8 cellular contexts compared by ENCODE assay signal in the genomic region with DNA sequence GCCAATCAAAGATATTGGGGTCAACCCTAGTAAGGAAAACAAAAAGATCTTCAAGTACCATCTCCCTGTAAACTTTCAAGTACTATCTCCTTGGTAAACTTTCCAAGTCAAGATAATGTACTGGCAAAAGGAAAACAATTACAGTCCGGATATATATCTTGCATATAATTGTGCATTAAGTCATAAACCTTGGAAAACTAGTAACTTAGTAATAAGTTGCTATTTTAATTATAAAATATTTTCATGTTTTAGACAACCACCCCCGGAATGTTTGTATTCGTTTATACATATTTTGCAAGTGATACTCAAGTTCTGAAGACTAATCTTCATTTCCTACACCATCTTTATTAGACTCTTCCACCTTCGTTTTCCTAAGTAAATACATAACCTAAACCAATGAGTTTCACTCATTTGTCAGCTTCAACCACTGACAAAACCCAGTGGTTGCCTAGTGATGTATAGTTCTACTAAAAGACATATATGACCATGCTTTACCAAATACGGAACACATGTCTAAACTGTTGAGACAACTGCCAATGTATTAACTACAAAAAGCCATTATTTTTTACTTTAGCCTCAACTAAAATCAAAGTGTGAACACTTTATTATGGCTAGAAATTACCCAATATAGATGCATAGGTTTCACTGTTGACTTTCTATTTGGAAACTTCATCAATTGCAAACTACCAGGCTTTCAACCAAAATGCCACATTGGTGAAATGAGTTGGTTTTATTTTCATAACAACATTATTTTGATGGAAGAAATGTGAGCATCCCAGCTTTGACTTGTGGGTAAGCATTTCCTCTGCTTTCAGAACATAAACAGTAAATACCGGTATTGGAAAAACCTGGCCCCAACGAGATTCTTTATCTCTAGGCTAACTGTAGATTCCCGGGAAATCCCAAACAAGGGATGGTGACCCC. TPM values are rescaled to one million over a fixed set of nuclear protein-coding genes. Genes with fewer than 3 reads are reported as not detected.
DNase-seq lines count a peak whose midpoint lies in the region; ATAC-seq and FAIRE-seq lines count a peak whose summit lies in the region.

No MANE protein-coding gene starts in this region.

- intact Hi-C loops in activated T-helper 1 cell treated with anti-CD3 and anti-CD28 coated beads, Interleukin-12 subunit alpha, Interleukin-12 subunit beta, Interleukin-2, Interleukin-4 antibody, amounts not matched to agents 30 ng/mL and 10 ng/mL and 1 ng/mL, durations not matched to agents 14 hours and 24 hours and 36 hours (cut with micrococcal nuclease) = loop anchor here (1.0 to 10.0 kb wide), 11 partner anchors 10 to 1016 kb away; a partner anchor contains a TSS

- DNase-seq in NOMO-1 treated with DMSO at 0.1 percent for 48 hours (lab: John Stamatoyannopoulos, UW; ENCODE audit: unreplicated experiment) (peak; percentile 5), NOMO-1 treated with dmso at 0.1 percent for 144 hours (lab: John Stamatoyannopoulos, UW; ENCODE audit: unreplicated experiment) (no peak), substantia nigra (lab: John Stamatoyannopoulos, UW) (no peak), NCI-H1930 (lab: John Stamatoyannopoulos, UW) (no peak), AG20443 (ENCODE audit: low spot score) (no peak)
- no peak for DNase-seq in activated T-helper 1 cell treated with anti-CD3 and anti-CD28 coated beads, Interleukin-12 subunit alpha, Interleukin-12 subunit beta, Interleukin-2, Interleukin-4 antibody, amounts not matched to agents 30 ng/mL and 10 ng/mL and 1 ng/mL, durations not matched to agents 14 hours and 24 hours and 36 hours (ENCODE audit: low spot score)

- H3K27ac ChIP-seq in substantia nigra (ENCODE audit: low read depth, low read length, poor library complexity, severe bottlenecking) = peak overlapping the region; percentile 94

- peaks cover 22% of the 10 kb centered on the region for H3K4me1 Mint-ChIP-seq in activated T-helper 1 cell treated with anti-CD3 and anti-CD28 coated beads, Interleukin-12 subunit alpha, Interleukin-12 subunit beta, Interleukin-2, Interleukin-4 antibody, amounts not matched to agents 30 ng/mL and 10 ng/mL and 1 ng/mL, durations not matched to agents 14 hours and 24 hours and 36 hours (ENCODE audit: low read depth)

- H3K27ac Mint-ChIP-seq in activated T-helper 1 cell treated with anti-CD3 and anti-CD28 coated beads, Interleukin-12 subunit alpha, Interleukin-12 subunit beta, Interleukin-2, Interleukin-4 antibody, amounts not matched to agents 30 ng/mL and 10 ng/mL and 1 ng/mL, durations not matched to agents 14 hours and 24 hours and 36 hours = peak overlapping the region; percentile 99

- no peak for ATAC-seq in GM18502 (IDR thresholded peaks at IDR 0.05; ENCODE audit: poor library complexity, unreplicated experiment)

- peaks cover 3% of the 10 kb centered on the region for H3K36me3 Mint-ChIP-seq in activated T-helper 1 cell treated with anti-CD3 and anti-CD28 coated beads, Interleukin-12 subunit alpha, Interleukin-12 subunit beta, Interleukin-2, Interleukin-4 antibody, amounts not matched to agents 30 ng/mL and 10 ng/mL and 1 ng/mL, durations not matched to agents 14 hours and 24 hours and 36 hours (ENCODE audit: low read depth)

- FAIRE-seq in islet of Langerhans (lab: Jason Lieb, UNC) = peak; percentile 87

- no peaks in the 10 kb centered on the region for H3K9me3 Mint-ChIP-seq in activated T-helper 1 cell treated with anti-CD3 and anti-CD28 coated beads, Interleukin-12 subunit alpha, Interleukin-12 subunit beta, Interleukin-2, Interleukin-4 antibody, amounts not matched to agents 30 ng/mL and 10 ng/mL and 1 ng/mL, durations not matched to agents 14 hours and 24 hours and 36 hours

- H3K27me3 Mint-ChIP-seq in activated T-helper 1 cell treated with anti-CD3 and anti-CD28 coated beads, Interleukin-12 subunit alpha, Interleukin-12 subunit beta, Interleukin-2, Interleukin-4 antibody, amounts not matched to agents 30 ng/mL and 10 ng/mL and 1 ng/mL, durations not matched to agents 14 hours and 24 hours and 36 hours (ENCODE audit: insufficient read depth) = peaks cover 21% of the 10 kb centered on the region

- H3K4me3 Mint-ChIP-seq in activated T-helper 1 cell treated with anti-CD3 and anti-CD28 coated beads, Interleukin-12 subunit alpha, Interleukin-12 subunit beta, Interleukin-2, Interleukin-4 antibody, amounts not matched to agents 30 ng/mL and 10 ng/mL and 1 ng/mL, durations not matched to agents 14 hours and 24 hours and 36 hours = peak overlapping the region; percentile 97

RNA-seq across cellular contexts. Expression of a gene that starts 1.6 kb away (rescaled TPM):
- 40.1 and 44.0 TPM in 2 replicates for total RNA-seq in activated T-helper 1 cell treated with anti-CD3 and anti-CD28 coated beads, Interleukin-12 subunit alpha, Interleukin-12 subunit beta, Interleukin-2, Interleukin-4 antibody, amounts not matched to agents 30 ng/mL and 10 ng/mL and 1 ng/mL, durations not matched to agents 14 hours and 24 hours and 36 hours
